10 cellular contexts compared by ENCODE assay signal in genomic region chr3:112357888-112358287, GRCh38. TPM values are rescaled to one million over a fixed set of nuclear protein-coding genes. Genes with fewer than 3 reads are reported as not detected.
DNase-seq lines count a peak whose midpoint lies in the region; ATAC-seq lines count a peak whose summit lies in the region.
"Had no signal": no experiment of that assay in that cellular context is flagged by ENCODE, and none has a peak within 500 bp of the region (broad histone marks: within the 10 kb centered on the region; RNA-seq: fewer than 3 reads in every experiment).

No MANE protein-coding gene starts in this region.

- peaks cover 0 to 5% (median 0%) of the 10 kb centered on the region in 3 donors for H3K27me3 Mint-ChIP-seq in immature natural killer cell (ENCODE audit: low read depth in 3 of 3)
- H3K27me3 Mint-ChIP-seq: dendritic cell treated with granulocyte-macrophage colony-stimulating factor and Interleukin-4, amounts not matched to agents 40 ng/mL and 50 ng/mL, for 4 days had no signal

- peaks cover 3% of the 10 kb centered on the region for H3K4me1 ChIP-seq in rectal smooth muscle tissue (ENCODE audit: control insufficient read depth, insufficient read depth, low read length)

- H3K9me3 Mint-ChIP-seq in immature natural killer cell = no peaks in the 10 kb centered on the region
- H3K9me3 Mint-ChIP-seq: dendritic cell treated with granulocyte-macrophage colony-stimulating factor and Interleukin-4, amounts not matched to agents 40 ng/mL and 50 ng/mL, for 4 days; HFFc6 had no signal

- H3K4me3 ChIP-seq in rectal smooth muscle tissue (ENCODE audit: low read length) = no peak overlapping the region

- no peak overlapping the region for H3K9ac ChIP-seq in rectal smooth muscle tissue (ENCODE audit: low read length)

- peaks cover 6 to 8% of the 10 kb centered on the region in 2 donors for H3K4me1 Mint-ChIP-seq in immature natural killer cell

- no peaks in the 10 kb centered on the region for H3K36me3 Mint-ChIP-seq in immature natural killer cell

- H3K27ac Mint-ChIP-seq in immature natural killer cell = peak overlapping the region in 1 of 6 donors; percentile 32
- H3K27ac Mint-ChIP-seq: HFFc6 had no signal

- ATAC-seq in GM18907 (IDR thresholded peaks at IDR 0.05; ENCODE audit: unreplicated experiment) (peak; percentile 17), HG03039 (IDR thresholded peaks at IDR 0.05; ENCODE audit: unreplicated experiment) (no peak)

- H3K27me3 ChIP-seq in rectal smooth muscle tissue (ENCODE audit: control insufficient read depth, insufficient read depth, low read length) = no peaks in the 10 kb centered on the region

- peak overlapping the region; percentile 21 for H3K27ac ChIP-seq in rectal smooth muscle tissue (ENCODE audit: low read depth, low read length)

- H3K4me3 Mint-ChIP-seq in immature natural killer cell = peak overlapping the region in 1 of 5 donors; percentile 15
- H3K4me3 Mint-ChIP-seq: dendritic cell treated with granulocyte-macrophage colony-stimulating factor and Interleukin-4, amounts not matched to agents 40 ng/mL and 50 ng/mL, for 4 days; HFFc6 had no signal

- H3K36me3 ChIP-seq in rectal smooth muscle tissue (ENCODE audit: control insufficient read depth, insufficient read depth, low read length) = peaks cover 2% of the 10 kb centered on the region

- DNase-seq in activated CD4-positive, alpha-beta T cell treated with anti-CD3 and anti-CD28 coated beads for 1 hour = peak; percentile 15
- DNase-seq in central memory CD4-positive, alpha-beta T cell = peak; percentile 61
- DNase-seq in immature natural killer cell (no peak), occipital lobe (lab: John Stamatoyannopoulos, UW) (no peak)
- no peak for DNase-seq in stimulated activated CD8-positive, alpha-beta memory T cell treated with anti-CD3 and anti-CD28 coated beads, Interleukin-4, amount 100 ng/mL, for 48 hours
- DNase-seq: HFFc6 had no signal

RNA-seq across cellular contexts. Expression of gene CD200, which starts 24.9 kb away (rescaled TPM):
- under 1 TPM in 2 of 3 donors, not detected in 1; 0.11 to 0.20 TPM for polyA plus RNA-seq in immature natural killer cell
- total RNA-seq in occipital lobe = 41.6 TPM
- total RNA-seq: HFFc6 had no signal

Comparison
In these comparisons a context has a peak if more than half of its experiments do, and no peak if none do; other contexts are left out.
1. DNase-seq: peak in activated CD4-positive, alpha-beta T cell treated with anti-CD3 and anti-CD28 coated beads for 1 hour (single experiment) and central memory CD4-positive, alpha-beta T cell (single experiment); none in immature natural killer cell (0 of 3), occipital lobe (single experiment) and stimulated activated CD8-positive, alpha-beta memory T cell treated with anti-CD3 and anti-CD28 coated beads, Interleukin-4, amount 100 ng/mL, for 48 hours (single experiment).